Comparison of ENCODE assay signal across 8 cellular contexts in genomic region chr9:134644715-134645606, GRCh38. TPM values are rescaled to one million over a fixed set of nuclear protein-coding genes. Genes with fewer than 3 reads are reported as not detected.
DNase-seq lines count a peak whose midpoint lies in the region; ATAC-seq, FAIRE-seq and TF ChIP-seq lines count a peak whose summit lies in the region.

No MANE protein-coding gene starts in this region.

- H3K36me3 Mint-ChIP-seq in T-helper 2 cell treated with Interferon-gamma antibody and Interleukin-4, amounts not matched to agents 5 μg/mL and 100 μg/mL, for 36 hours (ENCODE audit: low read depth) = no peaks in the 10 kb centered on the region

- H3K79me2 ChIP-seq in SK-N-SH (ENCODE audit: insufficient read depth) = peaks cover 80% of the 10 kb centered on the region

- DNase-seq in SK-N-SH (peak; percentile 81), frontal cortex (ENCODE audit: low spot score in 2 of 2) (peak; percentile 44 to 55), prostate gland (ENCODE audit: low spot score) (peak; percentile 76), germinal center (ENCODE audit: low spot score) (no peak)
- DNase-seq in T-helper 2 cell treated with Interferon-gamma antibody and Interleukin-4, amounts not matched to agents 5 μg/mL and 100 μg/mL, for 36 hours (ENCODE audit: low spot score) = no peak

- H3K27ac Mint-ChIP-seq in T-helper 2 cell treated with Interferon-gamma antibody and Interleukin-4, amounts not matched to agents 5 μg/mL and 100 μg/mL, for 36 hours = no peak overlapping the region

- H3K4me3 ChIP-seq in SK-N-SH (ENCODE audit: low read depth in 2 of 2, low read length in 1 of 2) (peak overlapping the region; percentile 36 to 59; a peak in 3 of 4 replicates), prostate gland (peak overlapping the region; percentile 15 to 17)

- H3K9me3 ChIP-seq in SK-N-SH = no peaks in the 10 kb centered on the region
- no peaks in the 10 kb centered on the region for H3K9me3 ChIP-seq in prostate gland

- WGBS in SK-N-SH (ENCODE audit: low lambda C conversion rate) = 13% methylated on average over 16 of the region's 22 CpGs
- 13% methylated on average over 22 of the region's 22 CpGs for WGBS in prostate gland

- H3F3A ChIP-seq in SK-N-SH (replicated peaks; ENCODE audit: insufficient read depth) = peaks cover 27% of the 10 kb centered on the region

- H3K4me2 ChIP-seq in SK-N-SH = peak overlapping the region; percentile 88

- H3K27me3 Mint-ChIP-seq in T-helper 2 cell treated with Interferon-gamma antibody and Interleukin-4, amounts not matched to agents 5 μg/mL and 100 μg/mL, for 36 hours (ENCODE audit: low read depth) = peaks cover 13% of the 10 kb centered on the region

- intact Hi-C loops in prostate gland (cut with DNase I) = loop anchor here (5.0 to 10.0 kb wide), 5 partner anchors 37 to 473 kb away; no protein-coding TSS in a partner anchor

- H3K27ac ChIP-seq in C4-2B = peak overlapping the region; percentile 2; the same call in 1 of the 2 replicates
- H3K27ac ChIP-seq in SK-N-SH (ENCODE audit: low read depth in 2 of 2, low read length in 1 of 2) = peak overlapping the region; percentile 64 to 88
- H3K27ac ChIP-seq in prostate gland = peak overlapping the region; percentile 75 to 76

- TF ChIP-seq EP300 in SK-N-SH (IDR thresholded peaks at IDR 0.05; ENCODE audit: borderline replicate concordance in 1 of 2, low read depth in 1 of 2, low read length in 1 of 2) = peak in 1 of 2 experiments; percentile 67; a peak in 1 of 4 replicates

- FAIRE-seq in frontal cortex (lab: Jason Lieb, UNC) = no peak

- peak overlapping the region; percentile 56; the same call in 1 of the 2 replicates for H3K9ac ChIP-seq in SK-N-SH

- no peak for TF ChIP-seq CTCF in C4-2B (conservative IDR thresholded peaks at IDR 0.05)
- no peak; the same call in 1 of the 2 replicates for TF ChIP-seq CTCF in SK-N-SH (IDR thresholded peaks at IDR 0.05)
- no peak for TF ChIP-seq CTCF in prostate gland (IDR thresholded peaks at IDR 0.05)

- H3K4me1 Mint-ChIP-seq in T-helper 2 cell treated with Interferon-gamma antibody and Interleukin-4, amounts not matched to agents 5 μg/mL and 100 μg/mL, for 36 hours (ENCODE audit: low read depth) = no peaks in the 10 kb centered on the region

- CTCF ChIA-PET in SK-N-SH (lab: Yijun Ruan, JAX) = interaction anchor here (1.0 to 2.2 kb wide), 5 partner anchors 10 to 202 kb away, joined by 3 to 8 read pairs (median 5); no protein-coding TSS in a partner anchor

- TF ChIP-seq POLR2A in prostate gland (IDR thresholded peaks at IDR 0.05) = peak; percentile 18

- H3K9me3 Mint-ChIP-seq in T-helper 2 cell treated with Interferon-gamma antibody and Interleukin-4, amounts not matched to agents 5 μg/mL and 100 μg/mL, for 36 hours = no peaks in the 10 kb centered on the region

- H3K4me3 Mint-ChIP-seq in T-helper 2 cell treated with Interferon-gamma antibody and Interleukin-4, amounts not matched to agents 5 μg/mL and 100 μg/mL, for 36 hours = no peak overlapping the region

- no peak overlapping the region for H2AFZ ChIP-seq in SK-N-SH (ENCODE audit: low read depth)

- POLR2A ChIA-PET in SK-N-SH (lab: Yijun Ruan, JAX) = no interaction called here

- H3K36me3 ChIP-seq in SK-N-SH (replicated peaks in 1 of 2; ENCODE audit: control insufficient read depth in 1 of 2, insufficient read depth in 2 of 2, low read length in 1 of 2) (peaks cover 5 to 41% of the 10 kb centered on the region in 2 experiments), prostate gland (no peaks in the 10 kb centered on the region)

- ATAC-seq in HG03280 (IDR thresholded peaks at IDR 0.05; ENCODE audit: unreplicated experiment) (no peak), GM19467 (IDR thresholded peaks at IDR 0.05; ENCODE audit: unreplicated experiment) (no peak)

- TF ChIP-seq RAD21 in SK-N-SH (IDR thresholded peaks at IDR 0.05; ENCODE audit: low read length) = no peak

- H3K4me1 ChIP-seq in SK-N-SH (ENCODE audit: control insufficient read depth in 1 of 2, insufficient read depth in 2 of 2, low read depth in 1 of 2, low read length in 1 of 2) = peaks cover 14 to 38% of the 10 kb centered on the region in 2 experiments; a peak in 3 of 4 replicates
- peaks cover 9% of the 10 kb centered on the region for H3K4me1 ChIP-seq in prostate gland (replicated peaks)

- H4K20me1 ChIP-seq in SK-N-SH (ENCODE audit: insufficient read depth) = peaks cover 67% of the 10 kb centered on the region

- no peaks in the 10 kb centered on the region for H3K9me2 ChIP-seq in SK-N-SH

- H3K27me3 ChIP-seq in SK-N-SH (ENCODE audit: insufficient read depth) = no peaks in the 10 kb centered on the region
- H3K27me3 ChIP-seq in prostate gland (replicated peaks; ENCODE audit: insufficient read depth) = no peaks in the 10 kb centered on the region

TF ChIP-seq in SK-N-SH, 30 proteins besides CTCF, POLR2A, EP300 and RAD21 (continues in another document):
- peak; percentile 27; the same call in 1 of the 2 replicates for TF ChIP-seq GATA2 (CRISPR knock-in tag; IDR thresholded peaks at IDR 0.05)
- TF ChIP-seq JUND (IDR thresholded peaks at IDR 0.05) = peak; percentile 75; the same call in 1 of the 2 replicates
- peak; percentile 64 for TF ChIP-seq USF2 (IDR thresholded peaks at IDR 0.05; ENCODE audit: borderline replicate concordance, low read depth, low read length)
- TF ChIP-seq YY1 (IDR thresholded peaks at IDR 0.05; ENCODE audit: low read depth) = no peak
- TF ChIP-seq IRF3 (IDR thresholded peaks at IDR 0.05; ENCODE audit: low read depth, low read length) = no peak
- 0 out of 2 replicates have a peak, but pooled peaks have one; percentile 21 for TF ChIP-seq SIN3A (IDR thresholded peaks at IDR 0.05; ENCODE audit: borderline replicate concordance, low read depth, low read length)
- TF ChIP-seq CHD2 (IDR thresholded peaks at IDR 0.05; ENCODE audit: low read length, partially characterized antibody) = no peak
- TF ChIP-seq GABPA (IDR thresholded peaks at IDR 0.05; ENCODE audit: low read depth) = no peak
- TF ChIP-seq TEAD4 (IDR thresholded peaks at IDR 0.05; ENCODE audit: borderline replicate concordance, insufficient read depth) = 0 out of 2 replicates have a peak, but pooled peaks have one; percentile 8
- TF ChIP-seq EZH2phosphoT487 (IDR thresholded peaks at IDR 0.05; ENCODE audit: borderline replicate concordance, low read depth) = no peak
- 0 out of 2 replicates have a peak, but pooled peaks have one; percentile 43 for TF ChIP-seq ZBTB33 (IDR thresholded peaks at IDR 0.05; ENCODE audit: borderline replicate concordance, low read depth)
- no peak for TF ChIP-seq FOXM1 (IDR thresholded peaks at IDR 0.05; ENCODE audit: low read depth)
- peak; percentile 95 for TF ChIP-seq USF1 (IDR thresholded peaks at IDR 0.05; ENCODE audit: borderline replicate concordance, low read depth)
- no peak for TF ChIP-seq RCOR1 (IDR thresholded peaks at IDR 0.05; ENCODE audit: low read length)
- no peak for TF ChIP-seq MXI1 (IDR thresholded peaks at IDR 0.05; ENCODE audit: low read depth, low read length)
- TF ChIP-seq SMC3 (IDR thresholded peaks at IDR 0.05; ENCODE audit: low read depth, low read length) = no peak
- no peak for TF ChIP-seq RXRA (IDR thresholded peaks at IDR 0.05; ENCODE audit: borderline replicate concordance, low read depth)
- no peak; the same call in 1 of the 2 replicates for TF ChIP-seq MEF2A (IDR thresholded peaks at IDR 0.05; ENCODE audit: borderline replicate concordance, low read depth)

RNA-seq across cellular contexts. Expression of gene COL5A1, which starts 3.4 kb away (rescaled TPM):
- 26.4 and 73.8 TPM in 2 replicates for polyA plus RNA-seq in SK-N-SH (2012; rRNA removed)
- polyA plus RNA-seq in SK-N-SH (2012; cell fraction: cytosol; rRNA removed) = 37.9 and 52.7 TPM in 2 replicates
- 131 and 166 TPM in 2 replicates for polyA plus RNA-seq in SK-N-SH (2012; cell fraction: nucleus; rRNA removed)
- total RNA-seq in frontal cortex (2.9 TPM), prostate gland (10 to 100 TPM; 16.9 to 36.0 TPM)

Comparison
In these comparisons a context has a peak if more than half of its experiments do, and no peak if none do; other contexts are left out.
1. H3K27ac ChIP-seq: peak in every context shown above with its lines; median percentile 76 in SK-N-SH; 76 in prostate gland; 2 in C4-2B.
2. DNase-seq: peak in SK-N-SH (single experiment), frontal cortex (2 of 2) and prostate gland (single experiment); none in germinal center (single experiment) and T-helper 2 cell treated with Interferon-gamma antibody and Interleukin-4, amounts not matched to agents 5 μg/mL and 100 μg/mL, for 36 hours (single experiment).